20 cellular contexts compared by ENCODE assay signal in genomic region chr2:43209204-43209717, GRCh38. TPM values are rescaled to one million over a fixed set of nuclear protein-coding genes. Genes with fewer than 3 reads are reported as not detected.
DNase-seq lines count a peak whose midpoint lies in the region; ATAC-seq, FAIRE-seq and TF ChIP-seq lines count a peak whose summit lies in the region.
"Had no signal": no experiment of that assay in that cellular context is flagged by ENCODE, and none has a peak within 500 bp of the region (broad histone marks: within the 10 kb centered on the region; RNA-seq: fewer than 3 reads in every experiment).

No MANE protein-coding gene starts in this region.

- 93% methylated on average over 5 of the region's 5 CpGs; no CpG with 5 or more reads in 1 of the 2 experiments for WGBS in H1 (ENCODE audit: extremely low coverage in 1 of 2, insufficient coverage in 1 of 2, insufficient read length in 1 of 2, insufficient replicate concordance in 2 of 2, low coverage in 1 of 2, low lambda C conversion rate in 2 of 2, missing lambda C conversion rate in 1 of 2), 2 experiments
- WGBS in prostate gland, result 88% methylated on average over 5 of the region's 5 CpGs

- no peaks in the 10 kb centered on the region for H3K36me3 ChIP-seq in BLaER1 treated with 17β-estradiol and CSF1 and Interleukin-3, amounts not matched to agents 10 nM and 100 nM
- H3K36me3 ChIP-seq in H1 (ENCODE audit: control insufficient read depth in 2 of 4, insufficient read depth in 4 of 4, low read length in 3 of 4) (no peaks in the 10 kb centered on the region), mucosa of descending colon (ENCODE audit: low read depth) (no peaks in the 10 kb centered on the region), prostate gland (no peaks in the 10 kb centered on the region)
- H3K36me3 ChIP-seq: BE2C had no signal

- H4K5ac ChIP-seq in H1 (ENCODE audit: insufficient read length, low read depth, low read length), result no peak overlapping the region

- peak overlapping the region in 8 of 11 experiments; percentile 81 to 100 (median 98); a peak in 15 of 22 replicates for H3K27ac ChIP-seq in BLaER1 treated with 17β-estradiol and CSF1 and Interleukin-3, amounts not matched to agents 10 nM and 100 nM
- H3K27ac ChIP-seq in H1 (ENCODE audit: low read depth, low read length) (no peak overlapping the region), prostate gland (no peak overlapping the region)

- peak overlapping the region; percentile 9 for H3K4ac ChIP-seq in H1 (replicated peaks; ENCODE audit: insufficient read length, low read depth, low read length)

- H3K9ac ChIP-seq in BLaER1 treated with 17β-estradiol and CSF1 and Interleukin-3, amounts not matched to agents 10 nM and 100 nM, result peak overlapping the region in 2 of 11 experiments; percentile 16 to 82; a peak in 5 of 22 replicates
- no peak overlapping the region for H3K9ac ChIP-seq in H1 (replicated peaks in 1 of 4; ENCODE audit: extremely low read depth in 1 of 4, low read depth in 3 of 4, low read length in 3 of 4)

- DNase-seq in H1 (ENCODE audit: low read depth in 1 of 2, low spot score in 2 of 2) (no peak), mucosa of descending colon (peak in 1 of 3 donors; percentile 40), prostate gland (ENCODE audit: low spot score) (no peak), NCI-H1417 (lab: John Stamatoyannopoulos, UW) (no peak), CD1c-positive myeloid dendritic cell (ENCODE audit: extremely low spot score) (no peak)
- DNase-seq: BE2C, DMS79, H7, NCI-H1105, NCI-H1694, NCI-H2081 treated with DMSO at 0.1 percent for 48 hours, NCI-H510A, NCI-H774, SHP77 treated with DMSO at 0.1 percent for 48 hours had no signal

- TF ChIP-seq POLR2A in H1 (IDR thresholded peaks at IDR 0.05; ENCODE audit: control extremely low read depth in 1 of 2, low read depth in 2 of 2, low read length in 2 of 2), result no peak
- no peak for TF ChIP-seq POLR2A in prostate gland (IDR thresholded peaks at IDR 0.05)
- no peak for TF ChIP-seq POLR2A in GM18505 (IDR thresholded peaks at IDR 0.05; ENCODE audit: borderline replicate concordance, extremely low read depth, insufficient read depth, insufficient read length)

- TF ChIP-seq RAD21 in H1 (IDR thresholded peaks at IDR 0.05 in 1 of 2, conservative IDR thresholded peaks at IDR 0.05 in 1 of 2; ENCODE audit: low read depth in 2 of 2, low read length in 2 of 2), result no peak

- H3K18ac ChIP-seq in H1 (ENCODE audit: extremely low read depth, low read length), result no peak overlapping the region

- intact Hi-C loops in mucosa of descending colon (cut with DNase I, micrococcal nuclease) (no loop called here), prostate gland (cut with DNase I) (no loop called here)

- no peak overlapping the region for H2BK5ac ChIP-seq in H1 (ENCODE audit: low read depth, low read length)

- H3K9me3 Mint-ChIP-seq in IgD-negative memory B cell, result no peaks in the 10 kb centered on the region

- peak overlapping the region; percentile 25 for H4K91ac ChIP-seq in H1 (replicated peaks; ENCODE audit: insufficient read length, low read length)

- peak overlapping the region; percentile 28 to 70 (median 31) for H3K27ac Mint-ChIP-seq in IgD-negative memory B cell

- TF ChIP-seq CTCF in H1 (IDR thresholded peaks at IDR 0.05; ENCODE audit: control extremely low read depth in 1 of 3, insufficient read depth in 1 of 3, low read depth in 1 of 3, low read length in 3 of 3) (no peak), mucosa of descending colon (IDR thresholded peaks at IDR 0.05) (no peak), prostate gland (IDR thresholded peaks at IDR 0.05) (no peak)

- POLR2A ChIA-PET in H1 (lab: Charles Lee; ENCODE audit: partially characterized antibody), result interaction anchor here (1.6 to 4.9 kb wide), 2 partner anchors 11 to 12 kb away, joined by 5 to 30 read pairs; no protein-coding TSS in a partner anchor

- H2AFZ ChIP-seq in H1 (ENCODE audit: low read length), result no peak overlapping the region

- H3K9me3 ChIP-seq in BLaER1 treated with 17β-estradiol and CSF1 and Interleukin-3, amounts not matched to agents 10 nM and 100 nM (replicated peaks in 1 of 11), result no peaks in the 10 kb centered on the region
- H3K9me3 ChIP-seq in H1 (ENCODE audit: insufficient read depth in 2 of 2, low read depth in 1 of 2, low read length in 1 of 2), result no peaks in the 10 kb centered on the region
- no peaks in the 10 kb centered on the region for H3K9me3 ChIP-seq in mucosa of descending colon
- no peaks in the 10 kb centered on the region for H3K9me3 ChIP-seq in prostate gland
- H3K9me3 ChIP-seq: BE2C had no signal

- H3K4me2 ChIP-seq in BLaER1 treated with 17β-estradiol and CSF1 and Interleukin-3, amounts not matched to agents 10 nM and 100 nM, result peak overlapping the region; percentile 82 to 96 (median 91); a peak in 21 of 22 replicates
- H3K4me2 ChIP-seq in H1 (ENCODE audit: insufficient read depth in 1 of 2, low read depth in 2 of 2, low read length in 2 of 2), result no peak overlapping the region

- no peak overlapping the region for H2AK5ac ChIP-seq in H1 (ENCODE audit: low read depth, low read length)

- H3K79me1 ChIP-seq in H1 (ENCODE audit: low read depth, low read length), result no peaks in the 10 kb centered on the region

- H3K56ac ChIP-seq in H1 (replicated peaks; ENCODE audit: insufficient read length, low read depth, low read length), result no peak overlapping the region

- H3K23me2 ChIP-seq in H1 (ENCODE audit: low read depth, low read length), result no peaks in the 10 kb centered on the region

- no peaks in the 10 kb centered on the region for H3K27me3 Mint-ChIP-seq in IgD-negative memory B cell

- H3K4me1 Mint-ChIP-seq in IgD-negative memory B cell, result peaks cover 14 to 16% (median 15%) of the 10 kb centered on the region in 3 donors

- no peaks in the 10 kb centered on the region for H3K79me2 ChIP-seq in H1 (ENCODE audit: control insufficient read depth in 1 of 2, insufficient read depth in 2 of 2, low read length in 2 of 2)

- H2BK12ac ChIP-seq in H1 (ENCODE audit: low read depth, low read length), result peak overlapping the region; percentile 83; the same call in 1 of the 2 replicates

- no peak overlapping the region for H3K23ac ChIP-seq in H1 (ENCODE audit: insufficient read length)

- no peak overlapping the region for H2BK120ac ChIP-seq in H1 (replicated peaks; ENCODE audit: low read depth, low read length)

- FAIRE-seq in H1 (lab: Jason Lieb, UNC), result no peak
- FAIRE-seq: A204.1, D721Med had no signal

- H2BK15ac ChIP-seq in H1 (ENCODE audit: low read length), result no peak overlapping the region

- H3K4me3 Mint-ChIP-seq in IgD-negative memory B cell, result no peak overlapping the region

- H3K4me3 ChIP-seq in BLaER1 treated with 17β-estradiol and CSF1 and Interleukin-3, amounts not matched to agents 10 nM and 100 nM, result no peak overlapping the region
- no peak overlapping the region for H3K4me3 ChIP-seq in H1 (ENCODE audit: extremely low read depth in 1 of 4, insufficient read depth in 2 of 4, low read depth in 3 of 4, low read length in 4 of 4)
- no peak overlapping the region for H3K4me3 ChIP-seq in mucosa of descending colon
- H3K4me3 ChIP-seq in prostate gland, result no peak overlapping the region

- ATAC-seq in mucosa of descending colon, result peak; percentile 30
- ATAC-seq in GM18505 (IDR thresholded peaks at IDR 0.05; ENCODE audit: unreplicated experiment), result no peak
- ATAC-seq: SK-N-SH treated with all-trans-retinoic acid at 6 μM for 48 hours had no signal

- no peak overlapping the region for H2BK20ac ChIP-seq in H1 (ENCODE audit: low read length)

- H3K4me1 ChIP-seq in BLaER1 treated with 17β-estradiol and CSF1 and Interleukin-3, amounts not matched to agents 10 nM and 100 nM, result peaks cover 57 to 98% (median 95%) of the 10 kb centered on the region in 10 experiments
- peaks cover 0 to 9% (median 4%) of the 10 kb centered on the region in 4 experiments; a peak in 5 of 7 replicates for H3K4me1 ChIP-seq in H1 (replicated peaks in 1 of 4; ENCODE audit: control insufficient read depth in 3 of 4, insufficient read depth in 4 of 4, low read length in 3 of 4)
- H3K4me1 ChIP-seq in mucosa of descending colon (ENCODE audit: low read depth), result peaks cover 7% of the 10 kb centered on the region
- no peaks in the 10 kb centered on the region for H3K4me1 ChIP-seq in prostate gland (replicated peaks)
- H3K4me1 ChIP-seq: BE2C had no signal

- no peak overlapping the region for H4K8ac ChIP-seq in H1 (ENCODE audit: extremely low read depth, insufficient read depth, low read length)

- no peaks in the 10 kb centered on the region; a peak in 1 of 22 replicates for H4K20me1 ChIP-seq in BLaER1 treated with 17β-estradiol and CSF1 and Interleukin-3, amounts not matched to agents 10 nM and 100 nM
- H4K20me1 ChIP-seq in H1 (replicated peaks in 1 of 2; ENCODE audit: control insufficient read depth in 1 of 2, insufficient read depth in 2 of 2, low read length in 2 of 2), result no peaks in the 10 kb centered on the region

- no peak for TF ChIP-seq EP300 in H1 (IDR thresholded peaks at IDR 0.05; ENCODE audit: borderline replicate concordance in 1 of 2, low read depth in 2 of 2, low read length in 2 of 2)

- CTCF ChIA-PET in H1 (lab: Charles Lee; ENCODE audit: partially characterized antibody), result interaction anchor here (0.6 to 8.8 kb wide), 13 partner anchors 8 to 275 kb away, joined by 3 to 65 read pairs (median 6); partner anchors contain the start of gene ZFP36L2

- H3K27me3 ChIP-seq in BLaER1 treated with 17β-estradiol and CSF1 and Interleukin-3, amounts not matched to agents 10 nM and 100 nM, result no peaks in the 10 kb centered on the region
- H3K27me3 ChIP-seq in H1 (replicated peaks in 1 of 4; ENCODE audit: control insufficient read depth in 3 of 4, extremely low read depth in 1 of 4, insufficient read depth in 3 of 4, low read length in 3 of 4) (no peaks in the 10 kb centered on the region), prostate gland (replicated peaks; ENCODE audit: insufficient read depth) (no peaks in the 10 kb centered on the region)
- H3K27me3 ChIP-seq: BE2C had no signal

- H3K36me3 Mint-ChIP-seq in IgD-negative memory B cell, result peaks cover 7% of the 10 kb centered on the region

- H3K14ac ChIP-seq in H1 (ENCODE audit: insufficient read length), result no peak overlapping the region

TF ChIP-seq in H1, 55 proteins besides CTCF, POLR2A, EP300 and RAD21 (continues in another document):
- TF ChIP-seq HDAC6 (IDR thresholded peaks at IDR 0.05; ENCODE audit: low read depth, low read length) (no peak), KDM1A (IDR thresholded peaks at IDR 0.05; ENCODE audit: borderline replicate concordance, low read length) (no peak), RBBP5 (IDR thresholded peaks at IDR 0.05; ENCODE audit: borderline replicate concordance, low read depth, low read length) (no peak)

RNA-seq across cellular contexts. Expression of gene ZFP36L2, which starts 17.1 kb away (rescaled TPM):
- polyA plus RNA-seq in IgD-negative memory B cell (249 TPM), H1 (2011; rRNA removed) (13.4 and 15.6 TPM in 2 replicates)
- total RNA-seq in H1 (2021; fragmentation: NEBNext Ultra II Directional; extraction: Animal tissue kit (Norgen Biotek cat#: 25700)), result 102 and 109 TPM in 2 replicates
- polyA plus RNA-seq in H1 (2011; cell fraction: cytosol; rRNA removed), result 10.6 TPM
- 10.7 TPM for polyA plus RNA-seq in H1 (2011; cell fraction: nucleus; rRNA removed)
- polyA plus RNA-seq in H1 (2012, experiment 1 of 2), result 31.8 to 48.4 TPM (median 38.8 TPM) in 4 replicates
- polyA plus RNA-seq in H1 (2012, experiment 2 of 2), result 44.9 TPM
- polyA plus RNA-seq in H1 (2013, experiment 1 of 2), result 57.0 TPM
- polyA plus RNA-seq in H1 (2013, experiment 2 of 2), result 62.5 TPM
- 4.5 and 4.8 TPM in 2 replicates for polyA minus RNA-seq in H1 (2011; rRNA and poly(A)+ RNA removed)
- 29.6 TPM for polyA minus RNA-seq in H1 (2011; cell fraction: cytosol; rRNA and poly(A)+ RNA removed)
- polyA minus RNA-seq in H1 (2011; cell fraction: nucleus; rRNA and poly(A)+ RNA removed), result 20.3 TPM
- total RNA-seq in mucosa of descending colon (100 to 1,000 TPM; 160 to 198 (median 169) TPM), prostate gland (100 to 1,000 TPM; 117 to 256 TPM)

Comparison
In these comparisons a context has a peak if more than half of its experiments do, and no peak if none do; other contexts are left out.
1. H3K27ac ChIP-seq: peak in BLaER1 treated with 17β-estradiol and CSF1 and Interleukin-3, amounts not matched to agents 10 nM and 100 nM (8 of 11); none in H1 (single experiment) and prostate gland (0 of 2).
2. H3K4me2 ChIP-seq: peak in BLaER1 treated with 17β-estradiol and CSF1 and Interleukin-3, amounts not matched to agents 10 nM and 100 nM (11 of 11); none in H1 (0 of 2).